In genomic region chr1:210635108-210635507, GRCh38 we compare ENCODE assay signal across 32 cellular contexts.
"Had no signal": no experiment of that assay in that cellular context is flagged by ENCODE, and none has a peak within 500 bp of the region (broad histone marks: within the 10 kb centered on the region; RNA-seq: fewer than 3 reads in every experiment).

No MANE protein-coding gene starts in this region.

- H3K4me2 ChIP-seq: KMS-11 had no signal

- H3K9me3 ChIP-seq: ascending aorta, body of pancreas had no signal

- H3K4me1 ChIP-seq: ascending aorta, body of pancreas had no signal

- H3K4me3 ChIP-seq: ascending aorta, body of pancreas, SK-N-MC had no signal

- ATAC-seq: activated naive CD4-positive, alpha-beta T cell treated with anti-CD3 and anti-CD28 coated beads, Interleukin-2, amount 50 U/mL, for 72 hours; activated naive CD8-positive, alpha-beta T cell treated with anti-CD3 and anti-CD28 coated beads, Interleukin-2, amount 50 U/mL, for 24 hours; activated T-cell treated with anti-CD3 and anti-CD28 coated beads, Interleukin-2, amount 50 U/mL, for 4 hours; body of pancreas; Panc1; Right ventricle myocardium inferior; T-cell had no signal

- H3K27ac ChIP-seq: ascending aorta, body of pancreas, KMS-11, SK-N-MC had no signal

- FAIRE-seq: TTC549 had no signal

- DNase-seq: activated CD4-positive, alpha-beta memory T cell treated with anti-CD3 and anti-CD28 coated beads for 36 hours; activated CD4-positive, alpha-beta T cell treated with anti-CD3 and anti-CD28 coated beads, Interleukin-2, amount 10 ng/mL, durations not matched to agents 7 days and 5 days; activated CD4-positive, CD25-positive, alpha-beta regulatory T cell; activated CD8-positive, alpha-beta memory T cell treated with anti-CD3 and anti-CD28 coated beads for 24 hours; activated effector memory CD4-positive, alpha-beta T cell treated with anti-CD3 and anti-CD28 coated beads, Interleukin-2, amount 50 U/mL, for 16 hours; activated naive CD4-positive, alpha-beta T cell treated with Interleukin-2 at 50 U/mL for 16 hours; activated naive CD8-positive, alpha-beta T cell treated with anti-CD3 and anti-CD28 coated beads, Interleukin-2, amount 50 U/mL, for 24 hours; activated T-cell treated with anti-CD3 and anti-CD28 coated beads, Interleukin-2, amount 50 U/mL, for 4 hours; amniotic stem cell; body of pancreas; MV-4-11; NCI-H1092 treated with DMSO at 0.1 percent for 48 hours; NCI-H1417 treated with DMSO at 0.1 percent for 48 hours; NCI-H1694; NCI-H2081; NCI-H2171; NCI-H446; NCI-H526; NCI-H774; NK-92 treated with Interleukin-12 subunit alpha and Interleukin-12 subunit beta, amount 100 ng/mL, for 24 hours; OCI-M1; RPMI8226; T-cell; T-helper 2 cell; T1000 had no signal
